ENCODE assay signal across 14 cellular contexts in the genomic region with DNA sequence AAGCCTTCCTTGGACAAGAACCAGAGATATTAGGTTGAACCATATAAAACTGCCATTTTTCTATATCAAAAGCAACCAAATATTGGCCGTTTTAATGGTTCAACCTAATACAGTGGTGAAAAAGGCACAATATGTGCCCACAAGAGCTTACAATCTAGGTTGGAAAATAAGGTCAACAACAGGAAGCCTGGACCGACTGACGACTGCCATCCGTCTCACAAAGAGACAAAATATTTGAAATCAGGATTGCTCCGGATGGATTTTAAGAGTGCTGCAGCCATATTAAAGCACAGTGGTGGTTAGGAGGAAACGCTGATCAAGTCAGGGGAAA. TPM values are rescaled to one million over a fixed set of nuclear protein-coding genes. Genes with fewer than 3 reads are reported as not detected.
DNase-seq lines count a peak whose midpoint lies in the region; ATAC-seq and TF ChIP-seq lines count a peak whose summit lies in the region.
"Had no signal": no experiment of that assay in that cellular context is flagged by ENCODE, and none has a peak within 500 bp of the region (broad histone marks: within the 10 kb centered on the region; RNA-seq: fewer than 3 reads in every experiment).

No MANE protein-coding gene starts in this region.

- no peaks in the 10 kb centered on the region for H3K9me3 Mint-ChIP-seq in activated CD8-positive, alpha-beta memory T cell treated with anti-CD3 and anti-CD28 coated beads, Interleukin-2, amount 10 ng/mL, durations not matched to agents 7 days and 5 days (ENCODE audit: low read depth)
- H3K9me3 Mint-ChIP-seq: activated T-helper 2 cell treated with anti-CD3 and anti-CD28 coated beads, Interferon-gamma antibody, Interleukin-2, Interleukin-4, amounts not matched to agents 10 μg/mL and 5 μg/mL and 100 μg/mL, durations not matched to agents 14 hours and 24 hours and 36 hours had no signal

- H3K27me3 ChIP-seq in PC-9 (ENCODE audit: insufficient read depth, low read depth): no peaks in the 10 kb centered on the region
- H3K27me3 ChIP-seq in neural cell (ENCODE audit: insufficient read depth, low read depth, low read length): no peaks in the 10 kb centered on the region
- H3K27me3 ChIP-seq: pancreas had no signal

- peaks cover 45% of the 10 kb centered on the region for H3K27me3 Mint-ChIP-seq in activated CD8-positive, alpha-beta memory T cell treated with anti-CD3 and anti-CD28 coated beads, Interleukin-2, amount 10 ng/mL, durations not matched to agents 7 days and 5 days

- no peak overlapping the region for H2AFZ ChIP-seq in PC-9
- peak overlapping the region; percentile 62 for H2AFZ ChIP-seq in neural cell (ENCODE audit: low read depth, low read length)

- H3K4me1 Mint-ChIP-seq in activated CD8-positive, alpha-beta memory T cell treated with anti-CD3 and anti-CD28 coated beads, Interleukin-2, amount 10 ng/mL, durations not matched to agents 7 days and 5 days: peaks cover 21% of the 10 kb centered on the region

- no peaks in the 10 kb centered on the region for H4K20me1 ChIP-seq in PC-9 (ENCODE audit: insufficient read depth)
- no peaks in the 10 kb centered on the region for H4K20me1 ChIP-seq in neural cell (ENCODE audit: insufficient read depth)

- POLR2A ChIA-PET in PC-9 (lab: Charles Lee; ENCODE audit: unreplicated experiment): interaction anchor here (0.6 kb wide), 2 partner anchors 25 to 170 kb away, joined by 4 to 5 read pairs; no protein-coding TSS in a partner anchor

- H3K9me2 ChIP-seq in PC-9 (ENCODE audit: insufficient read depth) (no peaks in the 10 kb centered on the region), neural cell (ENCODE audit: insufficient read depth, low read length) (no peaks in the 10 kb centered on the region)

- H3K9ac ChIP-seq in neural cell (ENCODE audit: low read length): peak overlapping the region; percentile 38

- no peaks in the 10 kb centered on the region for H3K36me3 ChIP-seq in PC-9 (ENCODE audit: low read depth)
- H3K36me3 ChIP-seq in neural cell (ENCODE audit: insufficient read depth, low read length): no peaks in the 10 kb centered on the region
- H3K36me3 ChIP-seq: esophagus squamous epithelium, pancreas had no signal

- no peak for DNase-seq in activated CD8-positive, alpha-beta memory T cell treated with anti-CD3 and anti-CD28 coated beads, Interleukin-2, amount 10 ng/mL, durations not matched to agents 7 days and 5 days
- DNase-seq in activated CD8-positive, alpha-beta memory T cell treated with anti-CD3 and anti-CD28 coated beads, Interleukin-2, amount 50 U/mL, for 4 hours: no peak
- DNase-seq in PC-9 (no peak), cortex of kidney (lab: John Stamatoyannopoulos, UW) (no peak), lower leg skin (ENCODE audit: low spot score in 2 of 2) (no peak)
- DNase-seq: esophagus squamous epithelium, kidney had no signal

- TF ChIP-seq CTCF in PC-9 (conservative IDR thresholded peaks at IDR 0.05): no peak
- no peak for TF ChIP-seq CTCF in neural cell (IDR thresholded peaks at IDR 0.05; ENCODE audit: poor library complexity, severe bottlenecking)
- no peak for TF ChIP-seq CTCF in lower leg skin (IDR thresholded peaks at IDR 0.05)

- no peak for TF ChIP-seq EP300 in neural cell (conservative IDR thresholded peaks at IDR 0.05; ENCODE audit: poor library complexity, severe bottlenecking)

- no peaks in the 10 kb centered on the region for H3K9me3 ChIP-seq in PC-9 (ENCODE audit: insufficient read depth, low read depth)
- no peaks in the 10 kb centered on the region for H3K9me3 ChIP-seq in neural cell (ENCODE audit: low read length)
- H3K9me3 ChIP-seq: esophagus squamous epithelium, pancreas had no signal

- no peak for TF ChIP-seq POLR2A in lower leg skin (IDR thresholded peaks at IDR 0.05)

- no peak overlapping the region for H3K4me3 ChIP-seq in PC-9
- H3K4me3 ChIP-seq in neural cell (ENCODE audit: low read length): no peak overlapping the region
- H3K4me3 ChIP-seq in lower leg skin (ENCODE audit: low read depth, poor library complexity, severe bottlenecking): no peak overlapping the region
- H3K4me3 ChIP-seq: esophagus squamous epithelium, pancreas, smooth muscle cell had no signal

- TF ChIP-seq RAD21 in neural cell (conservative IDR thresholded peaks at IDR 0.05): no peak

- H3K4me1 ChIP-seq in PC-9 (replicated peaks; ENCODE audit: insufficient read depth): peaks cover 16% of the 10 kb centered on the region

- H3K27ac ChIP-seq in PC-9 (no peak overlapping the region), neural cell (ENCODE audit: low read length) (peak overlapping the region; percentile 57)
- H3K27ac ChIP-seq: esophagus squamous epithelium, pancreas had no signal

- H3K27ac Mint-ChIP-seq in activated CD8-positive, alpha-beta memory T cell treated with anti-CD3 and anti-CD28 coated beads, Interleukin-2, amount 10 ng/mL, durations not matched to agents 7 days and 5 days: no peak overlapping the region
- H3K27ac Mint-ChIP-seq: activated T-helper 2 cell treated with anti-CD3 and anti-CD28 coated beads, Interferon-gamma antibody, Interleukin-2, Interleukin-4, amounts not matched to agents 10 μg/mL and 5 μg/mL and 100 μg/mL, durations not matched to agents 14 hours and 24 hours and 36 hours had no signal

- intact Hi-C loops in PC-9 (cut with micrococcal nuclease; ENCODE audit: unreplicated experiment): loop anchor here (10.0 kb wide), 2 partner anchors 321 to 1101 kb away; a partner anchor contains a TSS
- intact Hi-C loops in lower leg skin (cut with DNase I; ENCODE audit: low total_unique reads): loop anchor here (10.0 kb wide), 2 partner anchors 141 to 211 kb away; no protein-coding TSS in a partner anchor

- H3K36me3 Mint-ChIP-seq in activated CD8-positive, alpha-beta memory T cell treated with anti-CD3 and anti-CD28 coated beads, Interleukin-2, amount 10 ng/mL, durations not matched to agents 7 days and 5 days: no peaks in the 10 kb centered on the region

- CTCF ChIA-PET in activated CD8-positive, alpha-beta memory T cell treated with anti-CD3 and anti-CD28 coated beads, Interleukin-2, amount 10 ng/mL, durations not matched to agents 7 days and 5 days (lab: Charles Lee): interaction anchor here (0.7 to 8.1 kb wide), 40 partner anchors 9 to 670 kb away, joined by 3 to 106 read pairs (median 5); a partner anchor contains a TSS
- CTCF ChIA-PET in PC-9 (lab: Charles Lee): interaction anchor here (0.6 to 2.5 kb wide), 17 partner anchors 18 to 942 kb away, joined by 3 to 19 read pairs (median 4); a partner anchor contains a TSS

- peaks cover 10% of the 10 kb centered on the region; the same call in 1 of the 2 replicates for H3F3A ChIP-seq in PC-9 (ENCODE audit: insufficient read depth, low read depth)
- H3F3A ChIP-seq in neural cell (ENCODE audit: insufficient read depth, low read length, poor library complexity, severe bottlenecking): peaks cover 4% of the 10 kb centered on the region

- H3K4me2 ChIP-seq in PC-9 (0 out of 2 replicates have a peak overlapping the region, but pooled peaks have one; percentile 26), neural cell (ENCODE audit: low read length) (no peak overlapping the region)
- H3K4me2 ChIP-seq: smooth muscle cell had no signal

- H3K4me3 Mint-ChIP-seq in activated CD8-positive, alpha-beta memory T cell treated with anti-CD3 and anti-CD28 coated beads, Interleukin-2, amount 10 ng/mL, durations not matched to agents 7 days and 5 days: peak overlapping the region; percentile 11

- 58 to 64% methylated on average over 6 of the region's 6 CpGs for WGBS in lower leg skin, 2 donors

- H3K79me2 ChIP-seq in PC-9 (ENCODE audit: low read depth): no peaks in the 10 kb centered on the region
- H3K79me2 ChIP-seq in neural cell (replicated peaks; ENCODE audit: insufficient read depth, low read length): no peaks in the 10 kb centered on the region

- no peak for ATAC-seq in activated CD8-positive, alpha-beta memory T cell treated with anti-CD3 and anti-CD28 coated beads, Interleukin-2, amount 10 ng/mL, durations not matched to agents 7 days and 5 days

- BruUV-seq in PC-9 (replicated peaks; lab: Mats Ljungman, UMichigan): no TSS peak

TF ChIP-seq in neural cell, 6 proteins besides CTCF, POLR2A, EP300 and RAD21 (continues in another document):
- TF ChIP-seq EZH2 (IDR thresholded peaks at IDR 0.05; ENCODE audit: borderline replicate concordance, insufficient read depth, low read length, poor library complexity, severe bottlenecking): no peak
- no peak for TF ChIP-seq SMC3 (conservative IDR thresholded peaks at IDR 0.05; ENCODE audit: poor library complexity)
- TF ChIP-seq MXI1 (conservative IDR thresholded peaks at IDR 0.05; ENCODE audit: poor library complexity, severe bottlenecking): no peak
- no peak for TF ChIP-seq TAF1 (IDR thresholded peaks at IDR 0.05; ENCODE audit: low read depth)

RNA-seq across cellular contexts. Expression of a gene that starts 1.4 kb away (rescaled TPM):
- not detected for total RNA-seq in activated CD8-positive, alpha-beta memory T cell treated with anti-CD3 and anti-CD28 coated beads, Interleukin-2, amount 10 ng/mL, durations not matched to agents 7 days and 5 days
- total RNA-seq in PC-9 (2021) (not detected in 2 replicates), lower leg skin (under 1 TPM in 1 of 4 donors, not detected in 3; 0.36 TPM)
- 0.40 and 1.1 TPM in 2 replicates for polyA plus RNA-seq in neural cell
- 0.97 and 1.6 TPM in 2 replicates for polyA minus RNA-seq in neural cell
- total RNA-seq: activated T-helper 2 cell treated with anti-CD3 and anti-CD28 coated beads, Interferon-gamma antibody, Interleukin-2, Interleukin-4, amounts not matched to agents 10 μg/mL and 5 μg/mL and 100 μg/mL, durations not matched to agents 14 hours and 24 hours and 36 hours; esophagus squamous epithelium; kidney; mononuclear cell; subcutaneous adipose tissue; T-helper 2 cell treated with Interferon-gamma antibody and Interleukin-4, amounts not matched to agents 100 ng/mL and 5 ng/mL, for 36 hours had no signal

RNA-seq across cellular contexts. Expression of a gene that starts 26.0 kb away (rescaled TPM):
- total RNA-seq in activated CD8-positive, alpha-beta memory T cell treated with anti-CD3 and anti-CD28 coated beads, Interleukin-2, amount 10 ng/mL, durations not matched to agents 7 days and 5 days: not detected
- total RNA-seq in PC-9 (2021) (not detected in 2 replicates), lower leg skin (10 to 100 TPM in 2 of 4 donors, 1 to 10 TPM in 2; 4.0 to 13.5 (median 9.3) TPM)
- polyA plus RNA-seq in neural cell: not detected in 2 replicates
- 0.81 TPM in 1 of 2 replicates, not detected in the other for polyA minus RNA-seq in neural cell
- total RNA-seq: activated T-helper 2 cell treated with anti-CD3 and anti-CD28 coated beads, Interferon-gamma antibody, Interleukin-2, Interleukin-4, amounts not matched to agents 10 μg/mL and 5 μg/mL and 100 μg/mL, durations not matched to agents 14 hours and 24 hours and 36 hours; kidney; mononuclear cell; pancreas; subcutaneous adipose tissue; T-helper 2 cell treated with Interferon-gamma antibody and Interleukin-4, amounts not matched to agents 100 ng/mL and 5 ng/mL, for 36 hours had no signal
- polyA plus RNA-seq: pancreas, smooth muscle cell had no signal

RNA-seq across cellular contexts. Expression of a gene that starts 43.7 kb away (rescaled TPM):
- total RNA-seq in activated CD8-positive, alpha-beta memory T cell treated with anti-CD3 and anti-CD28 coated beads, Interleukin-2, amount 10 ng/mL, durations not matched to agents 7 days and 5 days: 10 to 100 TPM; 48.6 to 61.3 TPM
- 53.8 and 71.3 TPM in 2 replicates for total RNA-seq in PC-9 (2021)
- 100.0 and 108 TPM in 2 replicates for polyA plus RNA-seq in neural cell
- polyA minus RNA-seq in neural cell: 64.8 and 78.5 TPM in 2 replicates
- total RNA-seq in lower leg skin: 10 to 100 TPM; 24.7 to 32.1 (median 26.4) TPM

RNA-seq across cellular contexts. Expression of a gene that starts 47.1 kb away (rescaled TPM):
- total RNA-seq in activated CD8-positive, alpha-beta memory T cell treated with anti-CD3 and anti-CD28 coated beads, Interleukin-2, amount 10 ng/mL, durations not matched to agents 7 days and 5 days: 10 to 100 TPM; 16.6 to 17.5 TPM
- total RNA-seq in PC-9 (2021) (11.1 and 16.2 TPM in 2 replicates), lower leg skin (10 to 100 TPM in 3 of 4 donors, 1 to 10 TPM in 1; 9.7 to 17.7 (median 14.6) TPM)
- 11.6 and 13.4 TPM in 2 replicates for polyA plus RNA-seq in neural cell
- 17.0 and 19.0 TPM in 2 replicates for polyA minus RNA-seq in neural cell

RNA-seq across cellular contexts. Expression of a gene that starts 51.6 kb away (rescaled TPM):
- total RNA-seq in activated CD8-positive, alpha-beta memory T cell treated with anti-CD3 and anti-CD28 coated beads, Interleukin-2, amount 10 ng/mL, durations not matched to agents 7 days and 5 days: not detected
- total RNA-seq in PC-9 (2021) (0.58 and 1.3 TPM in 2 replicates), lower leg skin (under 1 TPM in 2 of 4 donors, not detected in 2; 0.10 to 0.34 TPM)
- not detected in 2 replicates for polyA plus RNA-seq in neural cell
- not detected in 2 replicates for polyA minus RNA-seq in neural cell
- total RNA-seq: activated T-helper 2 cell treated with anti-CD3 and anti-CD28 coated beads, Interferon-gamma antibody, Interleukin-2, Interleukin-4, amounts not matched to agents 10 μg/mL and 5 μg/mL and 100 μg/mL, durations not matched to agents 14 hours and 24 hours and 36 hours; esophagus squamous epithelium; mononuclear cell; smooth muscle cell; subcutaneous adipose tissue; T-helper 2 cell treated with Interferon-gamma antibody and Interleukin-4, amounts not matched to agents 100 ng/mL and 5 ng/mL, for 36 hours had no signal
- polyA plus RNA-seq: pancreas, smooth muscle cell had no signal
